In genomic region chr7:105806592-105807266, GRCh38 we compare ENCODE assay signal across 8 cellular contexts.
A peak's percentile ranks its signal among the peaks of the same experiment; 100 is the strongest.
DNase-seq lines count a peak whose midpoint lies in the region; ATAC-seq and TF ChIP-seq lines count a peak whose summit lies in the region.

No MANE protein-coding gene starts in this region.

- peaks cover 38% of the 10 kb centered on the region for H3K4me1 Mint-ChIP-seq in nephron progenitor cell

- DNase-seq in T-helper 2 cell (peak in 4 of 5 experiments; percentile 20 to 93 (median 44)), amniotic stem cell (lab: John Stamatoyannopoulos, UW) (peak; percentile 46), nephron progenitor cell (no peak), iPS-NIHi11 (ENCODE audit: low spot score) (no peak), NCI-H1436 treated with DMSO at 0.1 percent for 48 hours (lab: John Stamatoyannopoulos, UW) (no peak)

- H3K27ac Mint-ChIP-seq in nephron progenitor cell: peak overlapping the region; percentile 68

- no peaks in the 10 kb centered on the region for H3K27me3 Mint-ChIP-seq in nephron progenitor cell (ENCODE audit: low read depth, poor library complexity)

- H3K36me3 Mint-ChIP-seq in nephron progenitor cell (ENCODE audit: low read depth): no peaks in the 10 kb centered on the region

- no peak for TF ChIP-seq CTCF in nephron progenitor cell (IDR thresholded peaks at IDR 0.05)

- ATAC-seq in GM18867 (IDR thresholded peaks at IDR 0.05; ENCODE audit: unreplicated experiment) (peak; percentile 38), HG03095 (IDR thresholded peaks at IDR 0.05; ENCODE audit: unreplicated experiment) (peak; percentile 33), GM19467 (IDR thresholded peaks at IDR 0.05; ENCODE audit: unreplicated experiment) (no peak)

- no peaks in the 10 kb centered on the region for H3K9me3 Mint-ChIP-seq in nephron progenitor cell

- H3K4me3 Mint-ChIP-seq in nephron progenitor cell: peak overlapping the region; percentile 4

Comparison
In these comparisons a context has a peak if more than half of its experiments do, and no peak if none do; other contexts are left out.
1. DNase-seq: peak in T-helper 2 cell (4 of 5) and amniotic stem cell (single experiment); none in nephron progenitor cell (single experiment), iPS-NIHi11 (single experiment) and NCI-H1436 treated with DMSO at 0.1 percent for 48 hours (single experiment).